In the genomic region with DNA sequence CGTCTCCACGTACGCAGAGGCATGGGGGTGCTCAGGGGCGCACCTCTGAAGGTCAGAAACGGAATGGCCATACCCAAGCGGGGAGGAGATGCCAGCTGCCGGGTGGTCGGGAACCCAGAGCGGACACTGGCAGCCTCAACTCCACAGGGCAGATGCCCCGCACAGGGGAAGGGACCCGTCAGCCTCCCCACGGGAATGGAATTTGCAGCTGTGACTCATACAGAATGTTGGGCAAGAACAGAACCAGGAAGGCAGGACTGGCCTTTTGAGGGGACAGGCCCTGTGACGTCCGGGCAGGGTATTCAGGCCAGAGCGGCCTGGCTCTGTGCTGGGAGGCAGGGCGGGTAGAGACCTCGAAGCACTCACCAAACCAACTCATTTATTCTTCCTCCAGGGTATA, we compare ENCODE assay signal across 14 cellular contexts. TPM values are rescaled to one million over a fixed set of nuclear protein-coding genes. Genes with fewer than 3 reads are reported as not detected.
DNase-seq lines count a peak whose midpoint lies in the region; ATAC-seq, FAIRE-seq and TF ChIP-seq lines count a peak whose summit lies in the region.
"Had no signal": no experiment of that assay in that cellular context is flagged by ENCODE, and none has a peak within 500 bp of the region (broad histone marks: within the 10 kb centered on the region; RNA-seq: fewer than 3 reads in every experiment).

No MANE protein-coding gene starts in this region.

- no peak overlapping the region for H3K4me3 Mint-ChIP-seq in osteocyte (ENCODE audit: unreplicated experiment)
- H3K4me3 Mint-ChIP-seq in CD4-positive, alpha-beta memory T cell, result no peak overlapping the region

- no peak for FAIRE-seq in RCC 7860 (lab: Jason Lieb, UNC)

- no peaks in the 10 kb centered on the region for H3K27me3 ChIP-seq in Peyer's patch
- no peaks in the 10 kb centered on the region for H3K27me3 ChIP-seq in CD4-positive, alpha-beta memory T cell (ENCODE audit: insufficient read depth, low read length)

- H3K36me3 Mint-ChIP-seq in osteocyte (ENCODE audit: unreplicated experiment), result no peaks in the 10 kb centered on the region
- no peaks in the 10 kb centered on the region for H3K36me3 Mint-ChIP-seq in CD4-positive, alpha-beta memory T cell

- no peak for TF ChIP-seq CTCF in Peyer's patch (IDR thresholded peaks at IDR 0.05)
- no peak for TF ChIP-seq CTCF in epithelial cell of esophagus (IDR thresholded peaks at IDR 0.05; ENCODE audit: insufficient read depth, low read depth, low read length, missing control alignments)
- no peak for TF ChIP-seq CTCF in osteocyte (IDR thresholded peaks at IDR 0.05)

- peaks cover 0 to 32% (median 21%) of the 10 kb centered on the region in 4 donors for H3K4me1 ChIP-seq in Peyer's patch
- peaks cover 11% of the 10 kb centered on the region for H3K4me1 ChIP-seq in CD4-positive, alpha-beta memory T cell (ENCODE audit: insufficient read depth, low read length)

- H3K27me3 Mint-ChIP-seq in osteocyte (ENCODE audit: unreplicated experiment), result no peaks in the 10 kb centered on the region
- H3K27me3 Mint-ChIP-seq in CD4-positive, alpha-beta memory T cell, result no peaks in the 10 kb centered on the region

- peak overlapping the region; percentile 70 for H3K27ac Mint-ChIP-seq in osteocyte (ENCODE audit: unreplicated experiment)
- H3K27ac Mint-ChIP-seq in CD4-positive, alpha-beta memory T cell, result no peak overlapping the region

- H3K4me1 Mint-ChIP-seq in osteocyte (ENCODE audit: unreplicated experiment), result peaks cover 22% of the 10 kb centered on the region
- H3K4me1 Mint-ChIP-seq in CD4-positive, alpha-beta memory T cell, result peaks cover 4 to 22% (median 12%) of the 10 kb centered on the region in 4 donors

- no peaks in the 10 kb centered on the region for H3K9me3 Mint-ChIP-seq in osteocyte (ENCODE audit: unreplicated experiment)
- no peaks in the 10 kb centered on the region for H3K9me3 Mint-ChIP-seq in CD4-positive, alpha-beta memory T cell

- intact Hi-C loops in CD4-positive, alpha-beta memory T cell (cut with micrococcal nuclease), result no loop called here

- DNase-seq in AG08395 (ENCODE audit: low spot score), result peak; percentile 75
- DNase-seq in Peyer's patch, result peak in 1 of 3 donors; percentile 66
- peak; percentile 71 for DNase-seq in epithelial cell of esophagus (ENCODE audit: low read depth)
- DNase-seq in osteocyte (ENCODE audit: extremely low spot score, unreplicated experiment), result peak; percentile 78
- no peak for DNase-seq in CD4-positive, alpha-beta memory T cell
- no peak for DNase-seq in RCC 7860 (ENCODE audit: low spot score)
- DNase-seq: activated CD4-positive, alpha-beta T cell treated with anti-CD3 and anti-CD28 coated beads for 4 hours; amygdala; COR-L47; GOT3; NCI-H1092 had no signal

- ATAC-seq in GM21381 (IDR thresholded peaks at IDR 0.05; ENCODE audit: unreplicated experiment) (no peak), HG03025 (IDR thresholded peaks at IDR 0.05; ENCODE audit: low FRiP score, unreplicated experiment) (no peak)
- ATAC-seq: Panc1 had no signal

- CTCF ChIA-PET in CD4-positive, alpha-beta memory T cell (lab: Charles Lee; ENCODE audit: partially characterized antibody), result interaction anchor here (0.9 to 4.8 kb wide), 5 partner anchors 10 to 95 kb away, joined by 3 to 62 read pairs (median 7); no protein-coding TSS in a partner anchor

- peak overlapping the region; percentile 59 to 80 (median 72) for H3K27ac ChIP-seq in Peyer's patch
- H3K27ac ChIP-seq in CD4-positive, alpha-beta memory T cell (ENCODE audit: low read depth, low read length), result no peak overlapping the region

- H3K4me3 ChIP-seq in Peyer's patch, result no peak overlapping the region
- no peak overlapping the region for H3K4me3 ChIP-seq in epithelial cell of esophagus (ENCODE audit: low read length)
- H3K4me3 ChIP-seq in CD4-positive, alpha-beta memory T cell (ENCODE audit: low read length in 2 of 2), result no peak overlapping the region

- TF ChIP-seq POLR2A in Peyer's patch (IDR thresholded peaks at IDR 0.05), result no peak

- no peaks in the 10 kb centered on the region for H3K36me3 ChIP-seq in Peyer's patch
- no peaks in the 10 kb centered on the region for H3K36me3 ChIP-seq in CD4-positive, alpha-beta memory T cell (ENCODE audit: insufficient read depth, low read length)

- POLR2A ChIA-PET in CD4-positive, alpha-beta memory T cell (lab: Charles Lee; ENCODE audit: partially characterized antibody), result interaction anchor here (1.1 kb wide), 1 partner anchor 10 kb away, joined by 3 read pairs; no protein-coding TSS in a partner anchor

- H3K9me3 ChIP-seq in Peyer's patch, result no peaks in the 10 kb centered on the region
- no peaks in the 10 kb centered on the region for H3K9me3 ChIP-seq in CD4-positive, alpha-beta memory T cell (ENCODE audit: control insufficient read depth in 1 of 2, low read length in 2 of 2)

RNA-seq across cellular contexts. Expression of gene TK1, which starts 7.5 kb away (rescaled TPM):
- total RNA-seq in Peyer's patch, result 10 to 100 TPM in 2 of 4 donors, 1 to 10 TPM in 2; 6.2 to 46.2 (median 10.1) TPM
- total RNA-seq in osteocyte, result 16.0 and 16.2 TPM in 2 replicates
- total RNA-seq in CD4-positive, alpha-beta memory T cell, result under 1 TPM in 1 of 2 experiments, not detected in 1; 0.55 TPM
- 1 to 10 TPM in 1 of 2 donors, under 1 TPM in 1; 0.88 to 1.4 TPM for polyA plus RNA-seq in CD4-positive, alpha-beta memory T cell

RNA-seq across cellular contexts. Expression of gene AFMID, which starts 7.8 kb away (rescaled TPM):
- 10 to 100 TPM; 28.2 to 98.2 (median 51.7) TPM for total RNA-seq in Peyer's patch
- total RNA-seq in osteocyte, result 33.7 and 35.1 TPM in 2 replicates
- total RNA-seq in CD4-positive, alpha-beta memory T cell, result 1 to 10 TPM; 3.6 to 3.8 TPM
- 1 to 10 TPM in 1 of 2 donors, not detected in 1; 2.2 TPM for polyA plus RNA-seq in CD4-positive, alpha-beta memory T cell

RNA-seq across cellular contexts. Expression of gene SYNGR2, which starts 11.0 kb away (rescaled TPM):
- total RNA-seq in Peyer's patch (10 to 100 TPM; 51.2 to 87.2 (median 77.3) TPM), osteocyte (43.2 and 48.6 TPM in 2 replicates)
- 10 to 100 TPM; 60.3 to 61.6 TPM for total RNA-seq in CD4-positive, alpha-beta memory T cell
- 100 to 1,000 TPM; 144 to 234 TPM for polyA plus RNA-seq in CD4-positive, alpha-beta memory T cell

RNA-seq across cellular contexts. Expression of gene C17orf99, which starts 33.2 kb away (rescaled TPM):
- total RNA-seq in Peyer's patch (1 to 10 TPM in 1 of 4 donors, not detected in 3; 1.6 TPM), osteocyte (not detected in 2 replicates)
- total RNA-seq in CD4-positive, alpha-beta memory T cell, result not detected
- not detected for polyA plus RNA-seq in CD4-positive, alpha-beta memory T cell

RNA-seq across cellular contexts. Expression of gene BIRC5, which starts 34.7 kb away (rescaled TPM):
- total RNA-seq in Peyer's patch (1 to 10 TPM; 2.4 to 6.5 (median 5.7) TPM), osteocyte (11.9 and 12.3 TPM in 2 replicates)
- under 1 TPM in 1 of 2 experiments, not detected in 1; 0.32 TPM for total RNA-seq in CD4-positive, alpha-beta memory T cell
- under 1 TPM in 1 of 2 donors, not detected in 1; 0.18 TPM for polyA plus RNA-seq in CD4-positive, alpha-beta memory T cell

Comparison
In these comparisons a context has a peak if more than half of its experiments do, and no peak if none do; other contexts are left out.
1. DNase-seq: peak in AG08395 (single experiment), epithelial cell of esophagus (single experiment) and osteocyte (single experiment); none in CD4-positive, alpha-beta memory T cell (0 of 5) and RCC 7860 (single experiment).
2. RNA of gene TK1, which starts 7.5 kb away (total RNA-seq): 16.0 to 16.2 TPM in osteocyte and 6.2 to 46.2 TPM in Peyer's patch; 0.55 TPM in CD4-positive, alpha-beta memory T cell; every median in the first group is over 4 times any median in the second.